Comparison of ENCODE assay signal across 32 cellular contexts in the genomic region with DNA sequence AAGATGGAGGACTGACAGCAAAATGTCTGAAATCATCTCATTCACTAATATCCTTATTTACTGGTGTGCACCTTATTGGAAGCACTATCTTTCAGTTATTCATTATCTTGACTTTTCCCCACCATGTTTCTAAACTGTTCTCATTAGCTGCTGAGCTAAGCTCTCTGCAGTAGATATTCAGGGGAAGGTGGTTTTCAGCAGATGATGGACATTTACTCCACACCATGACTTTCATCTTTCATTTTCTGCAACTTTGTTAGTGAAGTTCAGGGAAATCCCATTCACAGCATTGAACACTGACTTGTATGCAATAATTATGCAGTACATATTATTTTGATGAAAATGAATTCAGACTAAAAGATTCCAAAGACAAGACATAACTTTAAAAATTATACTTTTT.
"Had no signal": no experiment of that assay in that cellular context is flagged by ENCODE, and none has a peak within 500 bp of the region (broad histone marks: within the 10 kb centered on the region; RNA-seq: fewer than 3 reads in every experiment).

No MANE protein-coding gene starts in this region.

- ATAC-seq: Panc1, Right ventricle myocardium inferior, SK-N-SH treated with all-trans-retinoic acid at 6 μM for 48 hours, T-cell had no signal

- H3K27me3 ChIP-seq: SJCRH30 had no signal

- H3K27ac ChIP-seq: PC-9, RWPE1, SJCRH30, SK-N-MC had no signal

- H3K4me2 ChIP-seq: PC-9 had no signal

- H3K9me3 ChIP-seq: SJCRH30 had no signal

- H3K36me3 ChIP-seq: SJCRH30 had no signal

- DNase-seq: NCI-H1048, NCI-H1092 treated with DMSO at 0.1 percent for 48 hours, NCI-H1105 treated with DMSO at 0.1 percent for 48 hours, NCI-H1417, NCI-H1436, NCI-H146, NCI-H1694, NCI-H187, NCI-H1930, NCI-H2029 treated with DMSO at 0.1 percent for 48 hours, NCI-H2081 treated with DMSO at 0.1 percent for 48 hours, NCI-H2107, NCI-H2171, NCI-H226, NCI-H446 treated with DMSO at 0.1 percent for 48 hours, NCI-H510A, NCI-H524, NCI-H526, NCI-H69, NCI-H748 treated with DMSO at 0.1 percent for 48 hours, NCI-H82, PC-9, SHP77, SIG-M5, SJCRH30, T-cell had no signal

- H2AFZ ChIP-seq: PC-9 had no signal

- FAIRE-seq: RCC 7860 had no signal

- H3K4me3 ChIP-seq: PC-9, SJCRH30, SK-N-MC had no signal

- H3K4me1 ChIP-seq: SJCRH30 had no signal
